13 cellular contexts compared by ENCODE assay signal in genomic region chr10:62870866-62871265, GRCh38. TPM values are rescaled to one million over a fixed set of nuclear protein-coding genes. Genes with fewer than 3 reads are reported as not detected.
DNase-seq lines count a peak whose midpoint lies in the region; ATAC-seq and TF ChIP-seq lines count a peak whose summit lies in the region.
"Had no signal": no experiment of that assay in that cellular context is flagged by ENCODE, and none has a peak within 500 bp of the region (broad histone marks: within the 10 kb centered on the region; RNA-seq: fewer than 3 reads in every experiment).

No MANE protein-coding gene starts in this region.

- POLR2A ChIA-PET in OCI-LY7 (lab: Charles Lee): interaction anchor here (0.6 to 1.5 kb wide), 2 partner anchors 11 to 654 kb away, joined by 3 read pairs; no protein-coding TSS in a partner anchor

- no peak overlapping the region for H3K4me3 ChIP-seq in OCI-LY7 (ENCODE audit: low read depth, low read length, poor library complexity, severe bottlenecking)

- peak; percentile 76 to 78 for ATAC-seq in activated T-cell treated with anti-CD3 and anti-CD28 coated beads, Interleukin-2, amount 50 U/mL, for 4 hours
- ATAC-seq in GM19467 (IDR thresholded peaks at IDR 0.05; ENCODE audit: unreplicated experiment) (peak; percentile 85), HG02970 (IDR thresholded peaks at IDR 0.05; ENCODE audit: low FRiP score, unreplicated experiment) (peak; percentile 77)
- peak; percentile 48 to 52 for ATAC-seq in activated naive CD4-positive, alpha-beta T cell treated with anti-CD3 and anti-CD28 coated beads, Interleukin-2, amount 50 U/mL, for 72 hours
- ATAC-seq: left ventricle myocardium superior, SK-N-SH treated with all-trans-retinoic acid at 6 μM for 48 hours had no signal

- no peaks in the 10 kb centered on the region for H3K36me3 ChIP-seq in OCI-LY7 (ENCODE audit: insufficient read depth, low read length)

- H2BK120ac ChIP-seq in H9 (ENCODE audit: low read depth, low read length, poor library complexity, severe bottlenecking): no peak overlapping the region

- H3K9me3 Mint-ChIP-seq in activated T-cell treated with anti-CD3 and anti-CD28 coated beads, Interleukin-2, amount 50 U/mL, for 4 hours: no peaks in the 10 kb centered on the region
- peaks cover 3 to 4% of the 10 kb centered on the region in 2 donors for H3K9me3 Mint-ChIP-seq in activated naive CD4-positive, alpha-beta T cell treated with anti-CD3 and anti-CD28 coated beads, Interleukin-2, amount 50 U/mL, for 72 hours
- H3K9me3 Mint-ChIP-seq in H9 (peaks cover 2 to 6% of the 10 kb centered on the region in 2 experiments; a peak in 2 of 5 replicates), nephron progenitor cell (peaks cover 7% of the 10 kb centered on the region)

- CTCF ChIA-PET in OCI-LY7 (lab: Charles Lee; ENCODE audit: unreplicated experiment): no interaction called here

- H3K23ac ChIP-seq in H9 (ENCODE audit: insufficient read length, low read depth, low read length): no peak overlapping the region

- no peak overlapping the region for H2BK5ac ChIP-seq in H9 (ENCODE audit: insufficient read length, low read length)

- no peak overlapping the region for H3T11ph ChIP-seq in H9 (ENCODE audit: low read length)

- peaks cover 23% of the 10 kb centered on the region for H3K4me1 Mint-ChIP-seq in activated T-cell treated with anti-CD3 and anti-CD28 coated beads, Interleukin-2, amount 50 U/mL, for 4 hours (ENCODE audit: low read depth)
- H3K4me1 Mint-ChIP-seq in H9: peaks cover 0 to 11% of the 10 kb centered on the region in 2 experiments; a peak in 2 of 4 replicates
- no peaks in the 10 kb centered on the region for H3K4me1 Mint-ChIP-seq in nephron progenitor cell

- no peak overlapping the region for H3K4ac ChIP-seq in H9 (ENCODE audit: low read depth, low read length)

- H3K79me1 ChIP-seq in H9 (ENCODE audit: insufficient read depth, low read depth, low read length, poor library complexity, severe bottlenecking): no peaks in the 10 kb centered on the region

- no peak overlapping the region for H3K56ac ChIP-seq in H9 (ENCODE audit: insufficient read length, low read depth, low read length)

- no peak overlapping the region for H2BK15ac ChIP-seq in H9 (ENCODE audit: low read depth, low read length)

- H3K23me2 ChIP-seq in H9 (ENCODE audit: insufficient read length, low read depth, low read length, poor library complexity, severe bottlenecking): no peaks in the 10 kb centered on the region

- WGBS in H9 (ENCODE audit: extremely low coverage, insufficient read length, low lambda C conversion rate): no CpG with 5 or more reads among the region's 7 CpGs

- no peak overlapping the region for H3K27ac Mint-ChIP-seq in activated naive CD4-positive, alpha-beta T cell treated with anti-CD3 and anti-CD28 coated beads, Interleukin-2, amount 50 U/mL, for 72 hours
- H3K27ac Mint-ChIP-seq in H9 (no peak overlapping the region; a peak in 1 of 7 replicates), nephron progenitor cell (no peak overlapping the region)

- no peak overlapping the region for H4K8ac ChIP-seq in H9 (replicated peaks; ENCODE audit: insufficient read length, low read depth, low read length)

- no peak overlapping the region for H2BK12ac ChIP-seq in H9 (ENCODE audit: insufficient read length, low read depth, low read length)

- H3K36me3 Mint-ChIP-seq in activated T-cell treated with anti-CD3 and anti-CD28 coated beads, Interleukin-2, amount 50 U/mL, for 4 hours (ENCODE audit: insufficient read depth): no peaks in the 10 kb centered on the region
- peaks cover 0 to 5% of the 10 kb centered on the region in 2 donors for H3K36me3 Mint-ChIP-seq in activated naive CD4-positive, alpha-beta T cell treated with anti-CD3 and anti-CD28 coated beads, Interleukin-2, amount 50 U/mL, for 72 hours
- H3K36me3 Mint-ChIP-seq in H9 (ENCODE audit: insufficient read depth in 1 of 3, low read depth in 3 of 3) (peaks cover 0 to 4% (median 2%) of the 10 kb centered on the region in 3 experiments; a peak in 3 of 7 replicates), nephron progenitor cell (ENCODE audit: low read depth) (no peaks in the 10 kb centered on the region)

- BruUV-seq in OCI-LY7 (replicated peaks; lab: Mats Ljungman, UMichigan): no TSS peak

- intact Hi-C loops in OCI-LY7 (cut with micrococcal nuclease; ENCODE audit: unreplicated experiment): no loop called here

- no peak for DNase-seq in activated T-cell treated with anti-CD3 and anti-CD28 coated beads, Interleukin-2, amount 50 U/mL, for 4 hours
- DNase-seq in activated T-cell treated with anti-CD3 and anti-CD28 coated beads for 4 hours (no peak), OCI-LY7 (ENCODE audit: low spot score) (no peak), H9 (no peak), nephron progenitor cell (no peak)
- DNase-seq in activated naive CD4-positive, alpha-beta T cell treated with anti-CD3 and anti-CD28 coated beads, Interleukin-2, amount 50 U/mL, for 72 hours (ENCODE audit: low spot score in 2 of 2): no peak
- DNase-seq: DMS79, HCEC 1CT, left ventricle myocardium superior, NCI-H524 had no signal

- H3K9me2 ChIP-seq in OCI-LY7 (ENCODE audit: insufficient read depth, low read length): no peaks in the 10 kb centered on the region

- peaks cover 5% of the 10 kb centered on the region for H3K27me3 Mint-ChIP-seq in activated T-cell treated with anti-CD3 and anti-CD28 coated beads, Interleukin-2, amount 50 U/mL, for 4 hours (ENCODE audit: low read depth)
- H3K27me3 Mint-ChIP-seq in H9 (ENCODE audit: low read depth) (no peaks in the 10 kb centered on the region), nephron progenitor cell (ENCODE audit: low read depth, poor library complexity) (peaks cover 13% of the 10 kb centered on the region)

- H3K4me3 Mint-ChIP-seq in activated T-cell treated with anti-CD3 and anti-CD28 coated beads, Interleukin-2, amount 50 U/mL, for 4 hours: no peak overlapping the region
- H3K4me3 Mint-ChIP-seq in H9: no peak overlapping the region
- H3K4me3 Mint-ChIP-seq in nephron progenitor cell: no peak overlapping the region

- H3K9me3 ChIP-seq in OCI-LY7 (ENCODE audit: low read length): no peaks in the 10 kb centered on the region
- no peaks in the 10 kb centered on the region for H3K9me3 ChIP-seq in H9 (ENCODE audit: control insufficient read depth, low read depth, low read length)

- H3K79me2 ChIP-seq in OCI-LY7 (ENCODE audit: insufficient read depth, low read depth, low read length): no peaks in the 10 kb centered on the region
- H3K79me2 ChIP-seq in H9 (ENCODE audit: insufficient read depth, low read length): no peaks in the 10 kb centered on the region

- H3K27me3 ChIP-seq in H9 (ENCODE audit: insufficient read depth, low read length): no peaks in the 10 kb centered on the region

- H3K4me2 ChIP-seq in OCI-LY7 (ENCODE audit: low read length) (no peak overlapping the region), H9 (ENCODE audit: insufficient read depth, insufficient read length, low read length) (no peak overlapping the region)

- no peaks in the 10 kb centered on the region for H4K20me1 ChIP-seq in OCI-LY7 (ENCODE audit: insufficient read depth, low read length)
- no peaks in the 10 kb centered on the region for H4K20me1 ChIP-seq in H9 (ENCODE audit: control insufficient read depth, insufficient read depth, insufficient read length)

- no peak overlapping the region for H2AFZ ChIP-seq in OCI-LY7 (ENCODE audit: low read length)
- H2AFZ ChIP-seq in H9 (ENCODE audit: low read length): no peak overlapping the region

- no peak overlapping the region for H3K18ac ChIP-seq in H9 (ENCODE audit: insufficient read length, low read depth, low read length)

- no peak overlapping the region for H2BK20ac ChIP-seq in H9 (ENCODE audit: low read depth, low read length, poor library complexity, severe bottlenecking)

- H2AK5ac ChIP-seq in H9 (ENCODE audit: insufficient read length, low read length): no peak overlapping the region

- no peak overlapping the region for H3K14ac ChIP-seq in H9 (ENCODE audit: insufficient read depth, low read length)

- no peak overlapping the region for H4K91ac ChIP-seq in H9 (ENCODE audit: insufficient read length, low read depth, low read length)

- no peak for TF ChIP-seq CTCF in OCI-LY7 (conservative IDR thresholded peaks at IDR 0.05; ENCODE audit: low read length)
- no peak for TF ChIP-seq CTCF in H9 (conservative IDR thresholded peaks at IDR 0.05)
- TF ChIP-seq CTCF in nephron progenitor cell (IDR thresholded peaks at IDR 0.05): no peak

- H3K4me1 ChIP-seq in OCI-LY7 (ENCODE audit: insufficient read depth, low read length, poor library complexity, severe bottlenecking): no peaks in the 10 kb centered on the region
- H3K4me1 ChIP-seq in H9 (ENCODE audit: insufficient read depth, low read length): no peaks in the 10 kb centered on the region

- no peak overlapping the region for H4K5ac ChIP-seq in H9 (ENCODE audit: insufficient read length, low read depth, low read length)

- H3K27ac ChIP-seq in OCI-LY7 (ENCODE audit: low read depth, low read length, poor library complexity, severe bottlenecking): no peak overlapping the region
- no peak overlapping the region for H3K27ac ChIP-seq in H9 (ENCODE audit: insufficient read length, low read depth, low read length)

- H3K9ac ChIP-seq in H9 (ENCODE audit: extremely low read depth, insufficient read length, low read length): no peak overlapping the region

RNA-seq across cellular contexts. Expression of gene EGR2, which starts 54.7 kb away (rescaled TPM):
- total RNA-seq in activated T-cell treated with anti-CD3 and anti-CD28 coated beads, Interleukin-2, amount 50 U/mL, for 4 hours: 100 to 1,000 TPM in 1 of 3 donors, 10 to 100 TPM in 2; 83.3 to 121 (median 99.5) TPM
- total RNA-seq in activated naive CD4-positive, alpha-beta T cell treated with anti-CD3 and anti-CD28 coated beads, Interleukin-2, amount 50 U/mL, for 72 hours: 10 to 100 TPM; 43.0 to 54.5 TPM
- total RNA-seq in OCI-LY7 (2014; rRNA removed; shearing (Covaris generic)): 0.08 TPM in 1 of 2 replicates, not detected in the other
- total RNA-seq in OCI-LY7 (2022) (0.19 and 0.30 TPM in 2 replicates), H9 (2021) (2.6 and 3.0 TPM in 2 replicates)

Comparison
In these comparisons a context has a peak if more than half of its experiments do, and no peak if none do; other contexts are left out.
1. RNA of gene EGR2, which starts 54.7 kb away (total RNA-seq): 83.3 to 121 TPM in activated T-cell treated with anti-CD3 and anti-CD28 coated beads, Interleukin-2, amount 50 U/mL, for 4 hours and 43.0 to 54.5 TPM in activated naive CD4-positive, alpha-beta T cell treated with anti-CD3 and anti-CD28 coated beads, Interleukin-2, amount 50 U/mL, for 72 hours; 2.6 to 3.0 TPM in H9 and 0.08 to 0.30 TPM in OCI-LY7; every median in the first group is over 10 times any median in the second.
2. Peak in every context shown above with its lines, with median percentiles within 50 percentile points of each other: ATAC-seq.